Comparison of ENCODE assay signal across 23 cellular contexts in the genomic region with DNA sequence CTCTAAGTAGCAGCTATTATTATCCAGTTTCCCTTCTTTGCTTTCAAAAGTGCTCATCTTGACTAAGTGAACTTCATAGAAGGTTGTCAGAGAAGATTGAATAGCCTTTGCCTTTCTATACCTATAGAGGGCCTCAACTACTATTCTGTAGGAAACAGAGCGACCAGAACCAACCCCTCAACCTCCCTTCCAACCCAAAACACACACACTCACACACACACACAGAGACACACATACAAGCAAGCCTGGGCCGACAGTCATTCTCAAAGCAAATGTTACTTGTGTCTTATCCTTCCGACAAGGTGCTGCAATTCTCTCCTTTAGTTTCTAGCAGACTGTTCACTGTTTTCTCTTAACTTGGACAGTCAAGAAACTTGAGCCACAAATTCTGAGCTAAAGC.
"Had no signal": no experiment of that assay in that cellular context is flagged by ENCODE, and none has a peak within 500 bp of the region (broad histone marks: within the 10 kb centered on the region; RNA-seq: fewer than 3 reads in every experiment).

No MANE protein-coding gene starts in this region.

- H3K4me3 Mint-ChIP-seq: memory B cell; natural killer cell treated with Interleukin-12 subunit alpha and Interleukin-12 subunit beta and Interleukin-15 and Interleukin-18, amount 100 ng/mL, for 72 hours had no signal

- H3K27ac ChIP-seq: colonic mucosa, heart right ventricle, left ventricle myocardium inferior, lower lobe of right lung, parathyroid adenoma, psoas muscle, right lobe of liver, stomach, thoracic aorta had no signal

- H3K9me3 Mint-ChIP-seq: memory B cell; natural killer cell treated with Interleukin-12 subunit alpha and Interleukin-12 subunit beta and Interleukin-15 and Interleukin-18, amount 100 ng/mL, for 72 hours had no signal

- H3K9me3 ChIP-seq: colonic mucosa, heart right ventricle, left ventricle myocardium inferior, lower lobe of right lung, psoas muscle, right lobe of liver, stomach, thoracic aorta had no signal

- H3K27me3 ChIP-seq: colonic mucosa, heart right ventricle, right lobe of liver, stomach had no signal

- H3K4me3 ChIP-seq: colonic mucosa, heart right ventricle, left ventricle myocardium inferior, lower lobe of right lung, psoas muscle, right lobe of liver, stomach, thoracic aorta had no signal

- DNase-seq: colonic mucosa; dermis blood vessel endothelial cell; foreskin melanocyte; heart right ventricle; hypothalamus; kidney; left cardiac atrium; left ventricle myocardium inferior; lower lobe of right lung; midbrain; psoas muscle; right lobe of liver; stimulated activated CD4-positive, alpha-beta T cell treated with anti-CD3 and anti-CD28 coated beads, Interleukin-15, amount 100 ng/mL, for 24 hours; stimulated activated CD4-positive, alpha-beta T cell treated with anti-CD3 and anti-CD28 coated beads, Interleukin-2, amount 100 ng/mL, for 24 hours; stimulated activated CD4-positive, alpha-beta T cell treated with anti-CD3 and anti-CD28 coated beads, Interleukin-4, amount 100 ng/mL, for 4 hours; stimulated activated naive CD4-positive, alpha-beta T cell; stomach; substantia nigra; trophoblast cell had no signal

- H3K36me3 Mint-ChIP-seq: memory B cell; natural killer cell treated with Interleukin-12 subunit alpha and Interleukin-12 subunit beta and Interleukin-15 and Interleukin-18, amount 100 ng/mL, for 72 hours had no signal

- H3K36me3 ChIP-seq: colonic mucosa, heart right ventricle, left ventricle myocardium inferior, lower lobe of right lung, right lobe of liver, stomach, thoracic aorta had no signal

- H3K27ac Mint-ChIP-seq: memory B cell; natural killer cell treated with Interleukin-12 subunit alpha and Interleukin-12 subunit beta and Interleukin-15 and Interleukin-18, amount 100 ng/mL, for 72 hours had no signal

- H3K4me1 Mint-ChIP-seq: memory B cell had no signal
